Comparison of ENCODE assay signal across 2 cellular contexts in the genomic region with DNA sequence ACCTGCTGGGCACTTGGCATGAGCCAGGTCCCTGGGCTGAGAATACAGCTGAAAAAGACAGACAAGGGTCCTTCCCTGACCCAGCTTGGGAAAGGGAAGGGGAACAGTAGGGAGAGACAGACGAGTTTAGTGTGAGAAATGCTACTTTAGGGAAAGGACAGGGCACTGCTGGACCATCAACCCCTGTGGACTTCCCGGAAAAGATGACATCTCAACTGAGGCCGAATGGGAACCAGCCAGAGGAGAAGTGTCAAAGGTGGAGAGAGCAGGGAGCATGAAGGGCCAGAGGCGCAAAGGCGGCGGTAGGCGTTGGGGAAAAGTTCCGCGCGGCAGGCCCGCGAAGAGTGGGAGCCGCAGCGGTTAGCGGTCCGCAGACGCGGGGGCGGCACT.
A peak's percentile ranks its signal among the peaks of the same experiment; 100 is the strongest.
TF ChIP-seq lines count a peak whose summit lies in the region.

No MANE protein-coding gene starts in this region.

TF ChIP-seq in Ishikawa, 13 proteins besides CTCF, POLR2A, EP300 and RAD21:
- TF ChIP-seq EGR1 (IDR thresholded peaks at IDR 0.05) = peak; percentile 76; the same call in 1 of the 2 replicates
- TF ChIP-seq CEBPB (IDR thresholded peaks at IDR 0.05) = no peak
- no peak for TF ChIP-seq TEAD4 (IDR thresholded peaks at IDR 0.05)

TF ChIP-seq in K562, 482 proteins besides CTCF, POLR2A, EP300 and RAD21:
- TF ChIP-seq SRSF9 (IDR thresholded peaks at IDR 0.05; ENCODE audit: borderline replicate concordance, low read depth, low read length) = no peak
- TF ChIP-seq NFIC (IDR thresholded peaks at IDR 0.05) = no peak
- TF ChIP-seq ZFP36 (IDR thresholded peaks at IDR 0.05; ENCODE audit: low read depth, low read length, partially characterized antibody) = peak; percentile 72
- TF ChIP-seq CREM (IDR thresholded peaks at IDR 0.05; ENCODE audit: low read depth) = 0 out of 2 replicates have a peak, but pooled peaks have one; percentile 4
- TF ChIP-seq CHD1 (IDR thresholded peaks at IDR 0.05; ENCODE audit: low read length) = peak; percentile 28
- TF ChIP-seq, protein P1, sequence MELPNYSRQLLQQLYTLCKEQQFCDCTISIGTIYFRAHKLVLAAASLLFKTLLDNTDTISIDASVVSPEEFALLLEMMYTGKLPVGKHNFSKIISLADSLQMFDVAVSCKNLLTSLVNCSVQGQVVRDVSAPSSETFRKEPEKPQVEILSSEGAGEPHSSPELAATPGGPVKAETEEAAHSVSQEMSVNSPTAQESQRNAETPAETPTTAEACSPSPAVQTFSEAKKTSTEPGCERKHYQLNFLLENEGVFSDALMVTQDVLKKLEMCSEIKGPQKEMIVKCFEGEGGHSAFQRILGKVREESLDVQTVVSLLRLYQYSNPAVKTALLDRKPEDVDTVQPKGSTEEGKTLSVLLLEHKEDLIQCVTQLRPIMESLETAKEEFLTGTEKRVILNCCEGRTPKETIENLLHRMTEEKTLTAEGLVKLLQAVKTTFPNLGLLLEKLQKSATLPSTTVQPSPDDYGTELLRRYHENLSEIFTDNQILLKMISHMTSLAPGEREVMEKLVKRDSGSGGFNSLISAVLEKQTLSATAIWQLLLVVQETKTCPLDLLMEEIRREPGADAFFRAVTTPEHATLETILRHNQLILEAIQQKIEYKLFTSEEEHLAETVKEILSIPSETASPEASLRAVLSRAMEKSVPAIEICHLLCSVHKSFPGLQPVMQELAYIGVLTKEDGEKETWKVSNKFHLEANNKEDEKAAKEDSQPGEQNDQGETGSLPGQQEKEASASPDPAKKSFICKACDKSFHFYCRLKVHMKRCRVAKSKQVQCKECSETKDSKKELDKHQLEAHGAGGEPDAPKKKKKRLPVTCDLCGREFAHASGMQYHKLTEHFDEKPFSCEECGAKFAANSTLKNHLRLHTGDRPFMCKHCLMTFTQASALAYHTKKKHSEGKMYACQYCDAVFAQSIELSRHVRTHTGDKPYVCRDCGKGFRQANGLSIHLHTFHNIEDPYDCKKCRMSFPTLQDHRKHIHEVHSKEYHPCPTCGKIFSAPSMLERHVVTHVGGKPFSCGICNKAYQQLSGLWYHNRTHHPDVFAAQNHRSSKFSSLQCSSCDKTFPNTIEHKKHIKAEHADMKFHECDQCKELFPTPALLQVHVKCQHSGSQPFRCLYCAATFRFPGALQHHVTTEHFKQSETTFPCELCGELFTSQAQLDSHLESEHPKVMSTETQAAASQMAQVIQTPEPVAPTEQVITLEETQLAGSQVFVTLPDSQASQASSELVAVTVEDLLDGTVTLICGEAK (IDR thresholded peaks at IDR 0.05) = peak; percentile 55; the same call in 1 of the 2 replicates
- TF ChIP-seq, protein P1 (CRISPR knock-in tag; IDR thresholded peaks at IDR 0.05) = no peak
- peak; percentile 30; the same call in 1 of the 2 replicates for TF ChIP-seq EP400 (IDR thresholded peaks at IDR 0.05)
- TF ChIP-seq ARID1B (IDR thresholded peaks at IDR 0.05) = 0 out of 2 replicates have a peak, but pooled peaks have one; percentile 16
- TF ChIP-seq BHLHE40 (IDR thresholded peaks at IDR 0.05; ENCODE audit: low read length) = 0 out of 2 replicates have a peak, but pooled peaks have one; percentile 36
- TF ChIP-seq DPF2 (IDR thresholded peaks at IDR 0.05) = peak; percentile 49
- 0 out of 2 replicates have a peak, but pooled peaks have one; percentile 5 for TF ChIP-seq GABPA (tag; conservative IDR thresholded peaks at IDR 0.05; ENCODE audit: low read depth)
- 0 out of 2 replicates have a peak, but pooled peaks have one; percentile 13 for TF ChIP-seq CREB1 (IDR thresholded peaks at IDR 0.05)
- no peak for TF ChIP-seq CREB1 (CRISPR knock-in tag; IDR thresholded peaks at IDR 0.05)
- TF ChIP-seq SMARCE1 (IDR thresholded peaks at IDR 0.05) = 0 out of 2 replicates have a peak, but pooled peaks have one; percentile 30
- 0 out of 2 replicates have a peak, but pooled peaks have one; percentile 7 for TF ChIP-seq SPI1 (IDR thresholded peaks at IDR 0.05; ENCODE audit: borderline replicate concordance, low read depth, low read length)
- TF ChIP-seq, protein P2, sequence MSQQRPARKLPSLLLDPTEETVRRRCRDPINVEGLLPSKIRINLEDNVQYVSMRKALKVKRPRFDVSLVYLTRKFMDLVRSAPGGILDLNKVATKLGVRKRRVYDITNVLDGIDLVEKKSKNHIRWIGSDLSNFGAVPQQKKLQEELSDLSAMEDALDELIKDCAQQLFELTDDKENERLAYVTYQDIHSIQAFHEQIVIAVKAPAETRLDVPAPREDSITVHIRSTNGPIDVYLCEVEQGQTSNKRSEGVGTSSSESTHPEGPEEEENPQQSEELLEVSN (IDR thresholded peaks at IDR 0.05; ENCODE audit: borderline replicate concordance in 1 of 2, extremely low read depth in 1 of 2, insufficient read depth in 1 of 2, insufficient read length in 1 of 2, low read depth in 1 of 2, low read length in 1 of 2, poor library complexity in 1 of 2, severe bottlenecking in 1 of 2) = peak in 1 of 2 experiments; percentile 57
- peak; percentile 67 for TF ChIP-seq SAP30 (IDR thresholded peaks at IDR 0.05; ENCODE audit: borderline replicate concordance, insufficient read depth, low read depth, low read length, poor library complexity, severe bottlenecking)
- 0 out of 2 replicates have a peak, but pooled peaks have one; percentile 76 for TF ChIP-seq NKRF (IDR thresholded peaks at IDR 0.05; ENCODE audit: borderline replicate concordance)
- TF ChIP-seq ZNF197 (CRISPR knock-in tag; IDR thresholded peaks at IDR 0.05; ENCODE audit: low read depth) = no peak
- TF ChIP-seq EGR1 (conservative IDR thresholded peaks at IDR 0.05) = peak; percentile 92
- peak; percentile 29 for TF ChIP-seq KDM5B (IDR thresholded peaks at IDR 0.05; ENCODE audit: insufficient replicate concordance, low read depth, low read length)
- TF ChIP-seq KAT7 (CRISPR knock-in tag; IDR thresholded peaks at IDR 0.05; ENCODE audit: borderline replicate concordance) = no peak
- TF ChIP-seq, protein P3, sequence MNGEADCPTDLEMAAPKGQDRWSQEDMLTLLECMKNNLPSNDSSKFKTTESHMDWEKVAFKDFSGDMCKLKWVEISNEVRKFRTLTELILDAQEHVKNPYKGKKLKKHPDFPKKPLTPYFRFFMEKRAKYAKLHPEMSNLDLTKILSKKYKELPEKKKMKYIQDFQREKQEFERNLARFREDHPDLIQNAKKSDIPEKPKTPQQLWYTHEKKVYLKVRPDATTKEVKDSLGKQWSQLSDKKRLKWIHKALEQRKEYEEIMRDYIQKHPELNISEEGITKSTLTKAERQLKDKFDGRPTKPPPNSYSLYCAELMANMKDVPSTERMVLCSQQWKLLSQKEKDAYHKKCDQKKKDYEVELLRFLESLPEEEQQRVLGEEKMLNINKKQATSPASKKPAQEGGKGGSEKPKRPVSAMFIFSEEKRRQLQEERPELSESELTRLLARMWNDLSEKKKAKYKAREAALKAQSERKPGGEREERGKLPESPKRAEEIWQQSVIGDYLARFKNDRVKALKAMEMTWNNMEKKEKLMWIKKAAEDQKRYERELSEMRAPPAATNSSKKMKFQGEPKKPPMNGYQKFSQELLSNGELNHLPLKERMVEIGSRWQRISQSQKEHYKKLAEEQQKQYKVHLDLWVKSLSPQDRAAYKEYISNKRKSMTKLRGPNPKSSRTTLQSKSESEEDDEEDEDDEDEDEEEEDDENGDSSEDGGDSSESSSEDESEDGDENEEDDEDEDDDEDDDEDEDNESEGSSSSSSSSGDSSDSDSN (IDR thresholded peaks at IDR 0.05; ENCODE audit: borderline replicate concordance in 1 of 2, low read depth in 2 of 2, low read length in 2 of 2) = peak in 1 of 2 experiments; percentile 68; a peak in 1 of 4 replicates
- 0 out of 2 replicates have a peak, but pooled peaks have one; percentile 31 for TF ChIP-seq SMARCA4 (IDR thresholded peaks at IDR 0.05)
- no peak for TF ChIP-seq NR2C2 (CRISPR knock-in tag; IDR thresholded peaks at IDR 0.05)
- 0 out of 2 replicates have a peak, but pooled peaks have one; percentile 22 for TF ChIP-seq NR2C2 (tag; IDR thresholded peaks at IDR 0.05)
- TF ChIP-seq SOX6 (IDR thresholded peaks at IDR 0.05) = no peak
- TF ChIP-seq HDAC1 (IDR thresholded peaks at IDR 0.05) = peak in 1 of 2 experiments; percentile 77; a peak in 2 of 4 replicates
- no peak for TF ChIP-seq CBX2 (IDR thresholded peaks at IDR 0.05; ENCODE audit: insufficient read depth, low read length, poor library complexity, severe bottlenecking)
- TF ChIP-seq CCNT2 (IDR thresholded peaks at IDR 0.05; ENCODE audit: borderline replicate concordance, extremely low read depth, insufficient read length, low read depth, low read length) = peak; percentile 36
- TF ChIP-seq ZBTB1 (CRISPR knock-in tag; IDR thresholded peaks at IDR 0.05; ENCODE audit: borderline replicate concordance, low read depth) = peak; percentile 49; the same call in 1 of the 2 replicates
